In the genomic region with DNA sequence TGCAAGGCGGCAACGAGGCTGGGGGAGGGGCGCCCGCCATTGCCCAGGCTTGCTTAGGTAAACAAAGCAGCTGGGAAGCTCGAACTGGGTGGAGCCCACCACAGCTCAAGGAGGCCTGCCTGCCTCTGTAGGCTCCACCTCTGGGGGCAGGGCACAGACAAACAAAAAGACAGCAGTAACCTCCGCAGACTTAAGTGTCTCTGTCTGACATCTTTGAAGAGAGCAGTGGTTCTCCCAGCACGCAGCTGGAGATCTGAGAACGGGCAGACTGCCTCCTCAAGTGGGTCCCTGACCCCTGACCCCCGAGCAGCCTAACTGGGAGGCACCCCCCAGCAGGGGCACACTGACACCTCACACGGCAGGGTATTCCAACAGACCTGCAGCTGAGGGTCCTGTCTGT, we compare ENCODE assay signal across 2 cellular contexts. TPM values are rescaled to one million over a fixed set of nuclear protein-coding genes. Genes with fewer than 3 reads are reported as not detected.
"Had no signal": no experiment of that assay in that cellular context is flagged by ENCODE, and none has a peak within 500 bp of the region (broad histone marks: within the 10 kb centered on the region; RNA-seq: fewer than 3 reads in every experiment).

No MANE protein-coding gene starts in this region.

RNA-seq across cellular contexts. Expression of a gene that starts 57.4 kb away (rescaled TPM):
- total RNA-seq: activated CD8-positive, alpha-beta T cell treated with anti-CD3 and anti-CD28 coated beads, Interleukin-2, amount 10 ng/mL, durations not matched to agents 7 days and 5 days; activated T-helper 1 cell treated with anti-CD3 and anti-CD28 coated beads, Interleukin-12 subunit alpha, Interleukin-12 subunit beta, Interleukin-2, Interleukin-4 antibody, amounts not matched to agents 30 ng/mL and 10 ng/mL and 1 ng/mL, durations not matched to agents 14 hours and 24 hours and 36 hours had no signal
